In genomic region chr2:64888591-64889309, GRCh38 we compare ENCODE assay signal across 10 cellular contexts.
DNase-seq lines count a peak whose midpoint lies in the region; ATAC-seq and TF ChIP-seq lines count a peak whose summit lies in the region.
"Had no signal": no experiment of that assay in that cellular context is flagged by ENCODE, and none has a peak within 500 bp of the region (broad histone marks: within the 10 kb centered on the region; RNA-seq: fewer than 3 reads in every experiment).

No MANE protein-coding gene starts in this region.

- POLR2A ChIA-PET in HEK293T (lab: Yijun Ruan, JAX), result no interaction called here

- DNase-seq in BE2C (no peak), HPDE6-E6E7 (ENCODE audit: extremely low spot score) (peak; percentile 79), amniotic stem cell (lab: John Stamatoyannopoulos, UW) (peak; percentile 2), left lobe of liver (ENCODE audit: low spot score) (no peak), hippocampal formation (lab: John Stamatoyannopoulos, UW) (no peak), mucosa of gallbladder (ENCODE audit: low spot score) (no peak), HEK293T (ENCODE audit: extremely low spot score) (no peak), germinal center (ENCODE audit: low spot score) (no peak)
- DNase-seq: activated T-cell treated with anti-CD3 and anti-CD28 coated beads, Interleukin-2, amount 50 U/mL, for 48 hours had no signal

- no peaks in the 10 kb centered on the region for H3K36me3 ChIP-seq in BE2C

- ATAC-seq in left lobe of liver, result peak; percentile 98

- CTCF ChIA-PET in HEK293T (lab: Yijun Ruan, JAX), result interaction anchor here (0.6 kb wide), 2 partner anchors 561 to 578 kb away, joined by 3 read pairs; no protein-coding TSS in a partner anchor

- peak; percentile 27; the same call in 1 of the 2 replicates for TF ChIP-seq CTCF in BE2C (IDR thresholded peaks at IDR 0.05; ENCODE audit: low read depth, low read length)

- no peaks in the 10 kb centered on the region for H3K9me3 ChIP-seq in BE2C

- H3K4me3 ChIP-seq in BE2C (ENCODE audit: low read depth, low read length), result no peak overlapping the region
- H3K4me3 ChIP-seq: skin epidermis had no signal

- H3K4me1 ChIP-seq in BE2C, result no peaks in the 10 kb centered on the region

- H3K27me3 ChIP-seq in BE2C, result no peaks in the 10 kb centered on the region

TF ChIP-seq in HEK293T, 16 proteins besides CTCF, POLR2A, EP300 and RAD21:
- no peak for TF ChIP-seq ARNT (IDR thresholded peaks at IDR 0.05)
- TF ChIP-seq L3MBTL2 (conservative IDR thresholded peaks at IDR 0.05), result no peak
- no peak for TF ChIP-seq TARDBP (IDR thresholded peaks at IDR 0.05)
- TF ChIP-seq SUZ12 (IDR thresholded peaks at IDR 0.05), result no peak
- no peak for TF ChIP-seq ZNF384 (IDR thresholded peaks at IDR 0.05)
- TF ChIP-seq HDGF (IDR thresholded peaks at IDR 0.05; ENCODE audit: borderline replicate concordance), result no peak
- no peak for TF ChIP-seq ELF4 (IDR thresholded peaks at IDR 0.05)
- TF ChIP-seq FOXA1 (IDR thresholded peaks at IDR 0.05), result no peak
- TF ChIP-seq BHLHE40 (IDR thresholded peaks at IDR 0.05; ENCODE audit: borderline replicate concordance), result no peak
- TF ChIP-seq NFRKB (IDR thresholded peaks at IDR 0.05), result no peak
- no peak for TF ChIP-seq LEF1 (IDR thresholded peaks at IDR 0.05; ENCODE audit: borderline replicate concordance)
- no peak for TF ChIP-seq CTBP1 (IDR thresholded peaks at IDR 0.05; ENCODE audit: borderline replicate concordance)
- TF ChIP-seq PKNOX1 (IDR thresholded peaks at IDR 0.05), result no peak
- no peak for TF ChIP-seq SP1 (IDR thresholded peaks at IDR 0.05)
- TF ChIP-seq FOXM1 (IDR thresholded peaks at IDR 0.05; ENCODE audit: borderline replicate concordance), result no peak
- no peak for TF ChIP-seq FOXK2 (IDR thresholded peaks at IDR 0.05)

Comparison
In these comparisons a context has a peak if more than half of its experiments do, and no peak if none do; other contexts are left out.
1. DNase-seq: peak in HPDE6-E6E7 (single experiment) and amniotic stem cell (single experiment); none in BE2C (single experiment), left lobe of liver (single experiment), hippocampal formation (0 of 2), mucosa of gallbladder (single experiment), HEK293T (single experiment) and germinal center (single experiment).